In the genomic region with DNA sequence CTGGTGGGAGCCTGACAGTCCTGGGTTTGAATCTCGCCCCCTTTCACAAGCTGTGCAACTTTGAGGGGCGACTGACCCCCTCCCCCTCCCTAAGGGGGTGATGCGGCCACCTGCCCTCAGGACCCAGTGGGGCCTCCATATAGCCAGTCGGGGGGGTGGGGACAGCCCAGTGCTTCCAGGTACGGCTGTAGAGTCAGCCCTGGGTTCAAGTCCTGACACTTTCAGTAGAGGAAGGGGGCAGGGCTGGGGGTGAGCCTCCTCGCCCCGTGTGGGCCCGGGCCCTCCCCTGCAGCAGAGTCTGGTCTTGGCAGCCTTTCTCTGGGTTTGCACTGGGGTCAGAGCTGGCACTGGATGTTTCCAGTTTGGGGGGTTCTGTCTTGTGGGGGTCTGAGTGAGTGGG, we compare ENCODE assay signal across 1 cellular context.
TF ChIP-seq lines count a peak whose summit lies in the region.

No MANE protein-coding gene starts in this region.

TF ChIP-seq in HepG2, 621 proteins besides CTCF, POLR2A, EP300 and RAD21 (continued from another document):
- TF ChIP-seq, protein P1, sequence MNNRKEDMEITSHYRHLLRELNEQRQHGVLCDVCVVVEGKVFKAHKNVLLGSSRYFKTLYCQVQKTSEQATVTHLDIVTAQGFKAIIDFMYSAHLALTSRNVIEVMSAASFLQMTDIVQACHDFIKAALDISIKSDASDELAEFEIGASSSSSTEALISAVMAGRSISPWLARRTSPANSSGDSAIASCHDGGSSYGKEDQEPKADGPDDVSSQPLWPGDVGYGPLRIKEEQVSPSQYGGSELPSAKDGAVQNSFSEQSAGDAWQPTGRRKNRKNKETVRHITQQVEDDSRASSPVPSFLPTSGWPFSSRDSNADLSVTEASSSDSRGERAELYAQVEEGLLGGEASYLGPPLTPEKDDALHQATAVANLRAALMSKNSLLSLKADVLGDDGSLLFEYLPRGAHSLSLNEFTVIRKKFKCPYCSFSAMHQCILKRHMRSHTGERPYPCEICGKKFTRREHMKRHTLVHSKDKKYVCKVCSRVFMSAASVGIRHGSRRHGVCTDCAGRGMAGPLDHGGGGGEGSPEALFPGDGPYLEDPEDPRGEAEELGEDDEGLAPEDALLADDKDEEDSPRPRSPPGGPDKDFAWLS (CRISPR knock-in tag; IDR thresholded peaks at IDR 0.05; ENCODE audit: borderline replicate concordance) = no peak
- TF ChIP-seq ZNF772 (CRISPR knock-in tag; IDR thresholded peaks at IDR 0.05) = no peak
- TF ChIP-seq ARNT (IDR thresholded peaks at IDR 0.05) = no peak
- TF ChIP-seq SUZ12 (IDR thresholded peaks at IDR 0.05; ENCODE audit: low read depth, low read length) = no peak
